1 cellular context compared by ENCODE assay signal in genomic region chrX:48957827-48958634, GRCh38.
TF ChIP-seq lines count a peak whose summit lies in the region.

No MANE protein-coding gene starts in this region.

TF ChIP-seq in HEK293, 187 proteins besides CTCF, POLR2A, EP300 and RAD21 (continued from another document and continues in another):
- TF ChIP-seq HIC1 (tag by site-specific recombination; IDR thresholded peaks at IDR 0.05) (peak; percentile 81), ZBTB20 (tag by site-specific recombination; IDR thresholded peaks at IDR 0.05) (peak; percentile 95), SP3 (tag by site-specific recombination; IDR thresholded peaks at IDR 0.05) (peak; percentile 91), SP2 (tag by site-specific recombination; IDR thresholded peaks at IDR 0.05) (peak; percentile 89), KLF8 (tag by site-specific recombination; IDR thresholded peaks at IDR 0.05) (peak; percentile 44; the same call in 1 of the 2 replicates), ZNF48 (tag by site-specific recombination; IDR thresholded peaks at IDR 0.05) (no peak), KLF16 (tag by site-specific recombination; IDR thresholded peaks at IDR 0.05) (peak; percentile 29), OSR2 (tag by site-specific recombination; IDR thresholded peaks at IDR 0.05) (no peak), ZNF776 (tag by site-specific recombination; IDR thresholded peaks at IDR 0.05; ENCODE audit: borderline replicate concordance) (no peak), ZNF513 (tag by site-specific recombination; IDR thresholded peaks at IDR 0.05) (no peak), ZNF580 (tag by site-specific recombination; IDR thresholded peaks at IDR 0.05) (peak; percentile 97), ZNF660 (tag by site-specific recombination; IDR thresholded peaks at IDR 0.05) (0 out of 2 replicates have a peak, but pooled peaks have one; percentile 1), ZNF747 (tag by site-specific recombination; IDR thresholded peaks at IDR 0.05) (no peak), ZBTB8A (tag by site-specific recombination; IDR thresholded peaks at IDR 0.05) (0 out of 2 replicates have a peak, but pooled peaks have one; percentile 45), ZNF792 (tag by site-specific recombination; IDR thresholded peaks at IDR 0.05) (no peak), HOXA7 (CRISPR knock-in tag; IDR thresholded peaks at IDR 0.05; ENCODE audit: borderline replicate concordance) (no peak), ZNF341 (tag by site-specific recombination; IDR thresholded peaks at IDR 0.05; ENCODE audit: low read depth) (peak; percentile 80), ZNF146 (tag by site-specific recombination; IDR thresholded peaks at IDR 0.05) (no peak), ZNF629 (tag by site-specific recombination; IDR thresholded peaks at IDR 0.05) (peak; percentile 83), PATZ1 (tag by site-specific recombination; IDR thresholded peaks at IDR 0.05) (0 out of 2 replicates have a peak, but pooled peaks have one; percentile 51), ZNF391 (tag by site-specific recombination; IDR thresholded peaks at IDR 0.05; ENCODE audit: borderline replicate concordance, low read depth) (0 out of 2 replicates have a peak, but pooled peaks have one; percentile 45), ZBTB21 (tag by site-specific recombination; IDR thresholded peaks at IDR 0.05) (peak; percentile 50; the same call in 1 of the 2 replicates), ZNF398 (tag by site-specific recombination; IDR thresholded peaks at IDR 0.05) (no peak), FEZF1 (tag by site-specific recombination; IDR thresholded peaks at IDR 0.05) (peak; percentile 49), WT1 (tag by site-specific recombination; IDR thresholded peaks at IDR 0.05) (peak; percentile 26; the same call in 1 of the 2 replicates), ZNF324 (tag by site-specific recombination; IDR thresholded peaks at IDR 0.05) (peak; percentile 62; the same call in 1 of the 2 replicates), GLIS1 (tag by site-specific recombination; IDR thresholded peaks at IDR 0.05) (0 out of 2 replicates have a peak, but pooled peaks have one; percentile 22), REST (tag by site-specific recombination; IDR thresholded peaks at IDR 0.05) (no peak), EGR2 (tag by site-specific recombination; IDR thresholded peaks at IDR 0.05; ENCODE audit: low read depth) (peak; percentile 85), AEBP2 (tag by site-specific recombination; IDR thresholded peaks at IDR 0.05; ENCODE audit: borderline replicate concordance) (no peak), ZNF544 (tag by site-specific recombination; IDR thresholded peaks at IDR 0.05) (no peak), ZNF645 (tag by site-specific recombination; IDR thresholded peaks at IDR 0.05) (0 out of 2 replicates have a peak, but pooled peaks have one; percentile 44), ZNF335 (tag by site-specific recombination; conservative IDR thresholded peaks at IDR 0.05) (peak; percentile 74; the same call in 1 of the 2 replicates), ZNF416 (tag by site-specific recombination; IDR thresholded peaks at IDR 0.05) (no peak), PRDM1 (tag by site-specific recombination; IDR thresholded peaks at IDR 0.05) (no peak), KLF10 (tag by site-specific recombination; IDR thresholded peaks at IDR 0.05) (peak; percentile 48; the same call in 1 of the 2 replicates), ZNF133 (tag by site-specific recombination; IDR thresholded peaks at IDR 0.05) (no peak), IKZF3 (tag by site-specific recombination; IDR thresholded peaks at IDR 0.05) (peak; percentile 83), ZFHX2 (tag by site-specific recombination; conservative IDR thresholded peaks at IDR 0.05) (peak; percentile 96)
- TF ChIP-seq, protein P1, sequence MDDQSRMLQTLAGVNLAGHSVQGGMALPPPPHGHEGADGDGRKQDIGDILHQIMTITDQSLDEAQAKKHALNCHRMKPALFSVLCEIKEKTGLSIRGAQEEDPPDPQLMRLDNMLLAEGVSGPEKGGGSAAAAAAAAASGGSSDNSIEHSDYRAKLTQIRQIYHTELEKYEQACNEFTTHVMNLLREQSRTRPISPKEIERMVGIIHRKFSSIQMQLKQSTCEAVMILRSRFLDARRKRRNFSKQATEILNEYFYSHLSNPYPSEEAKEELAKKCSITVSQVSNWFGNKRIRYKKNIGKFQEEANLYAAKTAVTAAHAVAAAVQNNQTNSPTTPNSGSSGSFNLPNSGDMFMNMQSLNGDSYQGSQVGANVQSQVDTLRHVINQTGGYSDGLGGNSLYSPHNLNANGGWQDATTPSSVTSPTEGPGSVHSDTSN (CRISPR knock-in tag; IDR thresholded peaks at IDR 0.05): 0 out of 2 replicates have a peak, but pooled peaks have one; percentile 67
- TF ChIP-seq, protein P2, sequence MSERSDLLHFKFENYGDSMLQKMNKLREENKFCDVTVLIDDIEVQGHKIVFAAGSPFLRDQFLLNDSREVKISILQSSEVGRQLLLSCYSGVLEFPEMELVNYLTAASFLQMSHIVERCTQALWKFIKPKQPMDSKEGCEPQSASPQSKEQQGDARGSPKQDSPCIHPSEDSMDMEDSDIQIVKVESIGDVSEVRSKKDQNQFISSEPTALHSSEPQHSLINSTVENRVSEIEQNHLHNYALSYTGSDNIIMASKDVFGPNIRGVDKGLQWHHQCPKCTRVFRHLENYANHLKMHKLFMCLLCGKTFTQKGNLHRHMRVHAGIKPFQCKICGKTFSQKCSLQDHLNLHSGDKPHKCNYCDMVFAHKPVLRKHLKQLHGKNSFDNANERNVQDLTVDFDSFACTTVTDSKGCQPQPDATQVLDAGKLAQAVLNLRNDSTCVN (tag by site-specific recombination; optimal IDR thresholded peaks at IDR 0.05): peak; percentile 65
